15 cellular contexts compared by ENCODE assay signal in the genomic region with DNA sequence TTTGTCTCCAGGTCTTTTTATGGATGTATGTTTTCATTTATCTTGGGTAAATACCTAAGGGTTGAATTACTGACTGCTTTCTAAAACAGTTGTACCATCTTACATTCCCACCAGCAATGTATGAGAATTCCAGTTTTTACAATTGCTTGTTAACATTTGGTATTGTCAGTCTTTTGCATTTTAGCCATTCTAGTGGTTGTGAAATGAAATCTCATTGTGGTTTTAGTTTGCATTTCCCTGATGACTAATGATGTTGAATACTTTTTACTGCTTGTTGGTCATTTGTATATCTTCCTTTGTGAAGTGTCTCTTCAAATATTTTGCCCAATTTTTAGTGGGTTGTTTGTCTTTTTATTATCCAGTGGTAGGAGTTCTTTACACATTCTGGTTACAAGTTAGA.
DNase-seq lines count a peak whose midpoint lies in the region; ATAC-seq, FAIRE-seq and TF ChIP-seq lines count a peak whose summit lies in the region.
"Had no signal": no experiment of that assay in that cellular context is flagged by ENCODE, and none has a peak within 500 bp of the region (broad histone marks: within the 10 kb centered on the region; RNA-seq: fewer than 3 reads in every experiment).

No MANE protein-coding gene starts in this region.

- no peaks in the 10 kb centered on the region for H3K79me2 ChIP-seq in GM12878 (ENCODE audit: control insufficient read depth, insufficient read depth, low read length)

- FAIRE-seq in GM12878 (lab: Jason Lieb, UNC): no peak

- TF ChIP-seq EP300 in GM12878 (IDR thresholded peaks at IDR 0.05; ENCODE audit: borderline replicate concordance in 1 of 2, control insufficient read depth in 1 of 2, low read depth in 2 of 2, low read length in 2 of 2): no peak
- no peak for TF ChIP-seq EP300 in stomach (IDR thresholded peaks at IDR 0.05)

- no peak overlapping the region for H2BK12ac ChIP-seq in mesenchymal stem cell (ENCODE audit: low read length in 2 of 2)

- H3K79me1 ChIP-seq in mesenchymal stem cell (replicated peaks; ENCODE audit: low read length, poor library complexity, severe bottlenecking): peaks cover 1% of the 10 kb centered on the region

- H3K9ac ChIP-seq in GM12878 (ENCODE audit: control insufficient read depth, insufficient read depth, low read length) (no peak overlapping the region), mesenchymal stem cell (ENCODE audit: low read length) (no peak overlapping the region)

- no peak overlapping the region for H4K8ac ChIP-seq in mesenchymal stem cell (ENCODE audit: low read length)

- SMC1A ChIA-PET in GM12878 (lab: Charles Lee; ENCODE audit: uncharacterized antibody, unreplicated experiment): no interaction called here

- POLR2A ChIA-PET in GM12878 (lab: Charles Lee): no interaction called here

- no peaks in the 10 kb centered on the region for H3K4me1 ChIP-seq in GM12878 (ENCODE audit: control insufficient read depth, insufficient read depth, low read length)
- H3K4me1 ChIP-seq in mesenchymal stem cell (ENCODE audit: control insufficient read depth, insufficient read depth, low read depth, low read length): no peaks in the 10 kb centered on the region
- no peaks in the 10 kb centered on the region for H3K4me1 ChIP-seq in stomach
- H3K4me1 ChIP-seq: tibial artery had no signal

- H3K27me3 ChIP-seq in GM12878 (replicated peaks in 1 of 2; ENCODE audit: control insufficient read depth in 2 of 2, insufficient read depth in 2 of 2, low read length in 1 of 2) (no peaks in the 10 kb centered on the region), mesenchymal stem cell (ENCODE audit: control insufficient read depth in 1 of 2, insufficient read depth in 1 of 2, low read length in 2 of 2) (no peaks in the 10 kb centered on the region), stomach (no peaks in the 10 kb centered on the region)
- H3K27me3 ChIP-seq: MG63, tibial artery had no signal

- H2AFZ ChIP-seq in GM12878 (ENCODE audit: control insufficient read depth, low read depth, low read length) (no peak overlapping the region), mesenchymal stem cell (ENCODE audit: low read depth, low read length) (no peak overlapping the region)

- no peak overlapping the region for H3K14ac ChIP-seq in mesenchymal stem cell (ENCODE audit: low read length in 2 of 2)

- no peak overlapping the region for H2BK120ac ChIP-seq in mesenchymal stem cell (ENCODE audit: low read depth, low read length)

- TF ChIP-seq RAD21 in GM12878 (IDR thresholded peaks at IDR 0.05; ENCODE audit: insufficient read depth, low read depth, low read length): no peak

- H2BK5ac ChIP-seq in mesenchymal stem cell (ENCODE audit: low read depth, low read length, poor library complexity, severe bottlenecking): no peak overlapping the region

- no peak overlapping the region for H3K4ac ChIP-seq in mesenchymal stem cell (ENCODE audit: low read depth in 1 of 2, low read length in 2 of 2)

- H2AK5ac ChIP-seq in mesenchymal stem cell (ENCODE audit: low read length, severe bottlenecking): no peak overlapping the region

- BruUV-seq in GM12878 (replicated peaks; lab: Mats Ljungman, UMichigan): no TSS peak

- no peak for TF ChIP-seq POLR2A in GM12878 (IDR thresholded peaks at IDR 0.05; ENCODE audit: low read depth, low read length)
- no peak for TF ChIP-seq POLR2A in stomach (IDR thresholded peaks at IDR 0.05)

- H4K91ac ChIP-seq in mesenchymal stem cell (ENCODE audit: low read length): no peak overlapping the region

- no peak overlapping the region for H3K23ac ChIP-seq in mesenchymal stem cell (ENCODE audit: low read length in 2 of 2)

- no peaks in the 10 kb centered on the region; the same call in 1 of the 3 replicates for H3K9me3 ChIP-seq in GM12878 (replicated peaks; ENCODE audit: control insufficient read depth, insufficient read depth, low read length)
- H3K9me3 ChIP-seq in mesenchymal stem cell (ENCODE audit: control insufficient read depth, low read length): peaks cover 5% of the 10 kb centered on the region
- H3K9me3 ChIP-seq in stomach: no peaks in the 10 kb centered on the region
- H3K9me3 ChIP-seq: MG63, tibial artery had no signal

- H3K4me3 ChIP-seq in GM12878: no peak overlapping the region
- H3K4me3 ChIP-seq in mesenchymal stem cell (ENCODE audit: insufficient read depth in 1 of 2, low read depth in 1 of 2, low read length in 2 of 2): no peak overlapping the region
- H3K4me3 ChIP-seq in stomach: no peak overlapping the region
- H3K4me3 ChIP-seq: MG63, tibial artery had no signal

- no peaks in the 10 kb centered on the region for H3K9me3 Mint-ChIP-seq in immature natural killer cell
- H3K9me3 Mint-ChIP-seq: T-helper 1 cell treated with Interleukin-12 subunit alpha and Interleukin-12 subunit beta and Interleukin-4 antibody, amounts not matched to agents 30 μg/mL and 1 μg/mL, for 36 hours had no signal

- no peak overlapping the region for H3K4me3 Mint-ChIP-seq in immature natural killer cell
- H3K4me3 Mint-ChIP-seq: T-helper 1 cell treated with Interleukin-12 subunit alpha and Interleukin-12 subunit beta and Interleukin-4 antibody, amounts not matched to agents 30 μg/mL and 1 μg/mL, for 36 hours had no signal

- peaks cover 1 to 8% of the 10 kb centered on the region in 2 donors for H3K4me1 Mint-ChIP-seq in immature natural killer cell

- RAD21 ChIA-PET in GM12878 (lab: Charles Lee; ENCODE audit: unreplicated experiment): no interaction called here

- TF ChIP-seq CTCF in GM12878 (IDR thresholded peaks at IDR 0.05 in 2 of 3, conservative IDR thresholded peaks at IDR 0.05 in 1 of 3; ENCODE audit: control insufficient read depth in 2 of 3, extremely low read depth in 1 of 3, insufficient read depth in 1 of 3, low read depth in 3 of 3, low read length in 3 of 3) (no peak), stomach (IDR thresholded peaks at IDR 0.05) (no peak)

- peaks cover 0 to 1% (median 0%) of the 10 kb centered on the region in 3 donors for H3K27me3 Mint-ChIP-seq in immature natural killer cell (ENCODE audit: low read depth in 3 of 3)

- ATAC-seq in GM12878 (no peak), GM21381 (IDR thresholded peaks at IDR 0.05; ENCODE audit: unreplicated experiment) (no peak)

- DNase-seq in GM04503 (ENCODE audit: low read depth): peak; percentile 87
- DNase-seq in LHCN-M2 (ENCODE audit: low read depth): peak; percentile 89
- DNase-seq in GM12878 (ENCODE audit: low read depth, low spot score): peak; percentile 13
- peak; percentile 85 for DNase-seq in mesenchymal stem cell
- no peak for DNase-seq in T-helper 1 cell
- no peak for DNase-seq in immature natural killer cell
- DNase-seq in stomach: no peak
- DNase-seq: activated CD4-positive, alpha-beta T cell treated with anti-CD3 and anti-CD28 coated beads, Interleukin-2, amount 50 U/mL, for 1 hour; COR-L47; MG63; NCI-H2171; tibial artery had no signal

- intact Hi-C loops in GM12878 (cut with micrococcal nuclease; ENCODE audit: unreplicated experiment) (no loop called here), stomach (cut with DNase I; ENCODE audit: low total_unique reads) (no loop called here)

- H3K27ac Mint-ChIP-seq in immature natural killer cell: peak overlapping the region in 1 of 6 donors; percentile 23
- H3K27ac Mint-ChIP-seq: T-helper 1 cell treated with Interleukin-12 subunit alpha and Interleukin-12 subunit beta and Interleukin-4 antibody, amounts not matched to agents 30 μg/mL and 1 μg/mL, for 36 hours had no signal

- H3K4me2 ChIP-seq in GM12878 (ENCODE audit: control insufficient read depth, insufficient read depth): no peak overlapping the region
- H3K4me2 ChIP-seq in mesenchymal stem cell (ENCODE audit: low read length, poor library complexity, severe bottlenecking): no peak overlapping the region

- in situ Hi-C loops in GM12878 (cut with MboI): no loop called here

- no peaks in the 10 kb centered on the region for H3K36me3 Mint-ChIP-seq in immature natural killer cell

- H3K27ac ChIP-seq in GM12878 (ENCODE audit: control insufficient read depth, insufficient read depth) (no peak overlapping the region), mesenchymal stem cell (ENCODE audit: low read length, poor library complexity, severe bottlenecking) (no peak overlapping the region), stomach (no peak overlapping the region)
- H3K27ac ChIP-seq: HL-60, tibial artery had no signal

- no peaks in the 10 kb centered on the region for H4K20me1 ChIP-seq in GM12878 (ENCODE audit: control insufficient read depth, insufficient read depth)

- no peak overlapping the region for H3K18ac ChIP-seq in mesenchymal stem cell (ENCODE audit: low read depth in 1 of 2, low read length in 2 of 2)

- no peaks in the 10 kb centered on the region for H3K36me3 ChIP-seq in GM12878 (ENCODE audit: control insufficient read depth in 2 of 2, insufficient read depth in 2 of 2, low read length in 1 of 2)
- no peaks in the 10 kb centered on the region for H3K36me3 ChIP-seq in mesenchymal stem cell (ENCODE audit: control insufficient read depth in 1 of 2, insufficient read depth in 2 of 2, low read depth in 1 of 2, low read length in 2 of 2)
- H3K36me3 ChIP-seq in stomach: no peaks in the 10 kb centered on the region
- H3K36me3 ChIP-seq: MG63, tibial artery had no signal

- CTCF ChIA-PET in GM12878 (lab: Yijun Ruan, JAX): no interaction called here

- H2BK15ac ChIP-seq in mesenchymal stem cell (ENCODE audit: low read depth, poor library complexity, severe bottlenecking): no peak overlapping the region

TF ChIP-seq in GM12878, 131 proteins besides CTCF, POLR2A, EP300 and RAD21 (continues in another document):
- TF ChIP-seq ZNF24 (IDR thresholded peaks at IDR 0.05) (0 out of 2 replicates have a peak, but pooled peaks have one; percentile 21), MTA2 (IDR thresholded peaks at IDR 0.05; ENCODE audit: low read depth) (peak; percentile 23; the same call in 1 of the 2 replicates), CBFB (IDR thresholded peaks at IDR 0.05; ENCODE audit: low read depth) (no peak), BCL11A (IDR thresholded peaks at IDR 0.05; ENCODE audit: low read depth, low read length) (no peak), IKZF2 (IDR thresholded peaks at IDR 0.05) (0 out of 4 replicates have a peak, but pooled peaks of 1 of the 2 experiments have one; percentile 16), NFXL1 (IDR thresholded peaks at IDR 0.05; ENCODE audit: borderline replicate concordance) (peak; percentile 54; the same call in 1 of the 2 replicates), POU2F2 (IDR thresholded peaks at IDR 0.05; ENCODE audit: borderline replicate concordance, low read depth, low read length) (no peak)

Comparison
In these comparisons a context has a peak if more than half of its experiments do, and no peak if none do; other contexts are left out.
1. DNase-seq: peak in GM04503 (single experiment), LHCN-M2 (single experiment), GM12878 (single experiment) and mesenchymal stem cell (single experiment); none in T-helper 1 cell (0 of 5), immature natural killer cell (0 of 3) and stomach (single experiment).